Comparison of ENCODE assay signal across 1 cellular context in genomic region chr16:54873081-54873480, GRCh38.
TF ChIP-seq lines count a peak whose summit lies in the region.

No MANE protein-coding gene starts in this region.

TF ChIP-seq in GM23338, 12 proteins besides CTCF, POLR2A, EP300 and RAD21 (continued from another document):
- TF ChIP-seq ZNF462 (CRISPR knock-in tag; IDR thresholded peaks at IDR 0.05) (no peak), NANOG (IDR thresholded peaks at IDR 0.05; ENCODE audit: borderline replicate concordance) (no peak)
